Comparison of ENCODE assay signal across 27 cellular contexts in the genomic region with DNA sequence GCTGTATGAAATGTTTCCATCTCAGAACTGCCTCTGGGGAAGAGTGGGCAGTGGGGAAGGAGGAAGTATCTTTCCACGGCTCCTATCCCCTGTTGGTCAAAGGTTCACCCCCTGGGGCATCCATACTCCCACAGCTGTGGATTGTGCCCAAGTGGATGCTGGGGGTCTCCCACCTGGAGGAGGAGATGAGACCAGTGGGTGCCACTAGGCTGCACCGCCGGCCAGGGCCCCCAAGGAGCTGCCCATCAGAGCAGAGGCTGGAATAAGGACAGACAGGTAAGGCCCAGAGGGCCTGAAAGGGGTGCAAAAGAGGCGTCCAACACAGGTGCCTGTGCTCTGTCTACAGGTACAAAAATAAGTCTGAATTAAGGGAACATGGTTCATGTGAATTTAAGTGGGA.
A peak's percentile ranks its signal among the peaks of the same experiment; 100 is the strongest.
DNase-seq lines count a peak whose midpoint lies in the region; ATAC-seq, FAIRE-seq and TF ChIP-seq lines count a peak whose summit lies in the region.
"Had no signal": no experiment of that assay in that cellular context is flagged by ENCODE, and none has a peak within 500 bp of the region (broad histone marks: within the 10 kb centered on the region; RNA-seq: fewer than 3 reads in every experiment).

No MANE protein-coding gene starts in this region.

- peak overlapping the region; percentile 44 for H3K4me2 ChIP-seq in BLaER1
- H3K4me2 ChIP-seq: A549 had no signal

- H3K9ac ChIP-seq in BLaER1, result no peak overlapping the region

- peaks cover 32% of the 10 kb centered on the region for H3K27me3 Mint-ChIP-seq in T-helper 17 cell

- no peaks in the 10 kb centered on the region for H3K4me1 Mint-ChIP-seq in T-helper 17 cell
- H3K4me1 Mint-ChIP-seq: B cell had no signal

- ATAC-seq in T-helper 17 cell (no peak), HG03521 (IDR thresholded peaks at IDR 0.05; ENCODE audit: unreplicated experiment) (no peak), HG02571 (IDR thresholded peaks at IDR 0.05; ENCODE audit: unreplicated experiment) (no peak)
- ATAC-seq: A549; CD8-positive, alpha-beta T cell; GM12878 had no signal

- no peak overlapping the region for H3K27ac Mint-ChIP-seq in T-helper 17 cell
- H3K27ac Mint-ChIP-seq: B cell; CD4-positive, alpha-beta T cell; CD8-positive, alpha-beta T cell had no signal

- H3K4me3 Mint-ChIP-seq in T-helper 17 cell, result peak overlapping the region; percentile 41
- H3K4me3 Mint-ChIP-seq: B cell; CD4-positive, alpha-beta T cell; CD8-positive, alpha-beta T cell had no signal

- peaks cover 15% of the 10 kb centered on the region for H3K4me1 ChIP-seq in BLaER1
- H3K4me1 ChIP-seq: A549, Caco-2 had no signal

- no peaks in the 10 kb centered on the region for H4K20me1 ChIP-seq in BLaER1

- FAIRE-seq in bronchial epithelial cell (lab: Jason Lieb, UNC), result peak; percentile 50
- FAIRE-seq: A549, GM12878, GM12892, GM18507 had no signal

- TF ChIP-seq CTCF in bronchial epithelial cell (IDR thresholded peaks at IDR 0.05; ENCODE audit: insufficient read depth, low read length, severe bottlenecking), result no peak

- no peak for DNase-seq in T-helper 17 cell
- DNase-seq in bronchial epithelial cell (ENCODE audit: low read depth), result no peak
- peak; percentile 60 for DNase-seq in mesenteric fat pad (ENCODE audit: low spot score)
- DNase-seq in DMS 273 (lab: John Stamatoyannopoulos, UW; ENCODE audit: unreplicated experiment), result no peak
- DNase-seq in NCI-H446 treated with DMSO at 0.1 percent for 48 hours (lab: John Stamatoyannopoulos, UW), result no peak
- DNase-seq: AML-193; Caco-2; Calu3; CD4-positive, alpha-beta T cell; CD8-positive, alpha-beta T cell; DMS 273 treated with DMSO at 0.1 percent for 48 hours; DMS153; DMS53; DMS79; DND-41; EL; GDM1 had no signal

- H3K27ac ChIP-seq in BLaER1, result no peak overlapping the region
- H3K27ac ChIP-seq: 22Rv1, A549, C4-2B had no signal

- H3K27me3 ChIP-seq in BLaER1 (no peaks in the 10 kb centered on the region; the same call in 1 of the 2 replicates), bronchial epithelial cell (ENCODE audit: control insufficient read depth, insufficient read depth, low read length) (no peaks in the 10 kb centered on the region)

- no peak overlapping the region for H3K4me3 ChIP-seq in BLaER1
- no peak overlapping the region for H3K4me3 ChIP-seq in bronchial epithelial cell (ENCODE audit: low read depth, low read length)
- H3K4me3 ChIP-seq: A549, GM12878 had no signal

- H3K9me3 ChIP-seq in BLaER1, result no peaks in the 10 kb centered on the region
- peaks cover 2% of the 10 kb centered on the region for H3K9me3 ChIP-seq in T-helper 17 cell (ENCODE audit: control insufficient read depth, low read length, poor library complexity, severe bottlenecking)
- H3K9me3 ChIP-seq: A549, Caco-2 had no signal

- H3K36me3 Mint-ChIP-seq in T-helper 17 cell (ENCODE audit: low read depth), result peaks cover 5% of the 10 kb centered on the region
- H3K36me3 Mint-ChIP-seq: CD8-positive, alpha-beta T cell had no signal

- no peaks in the 10 kb centered on the region for H3K36me3 ChIP-seq in BLaER1
- no peaks in the 10 kb centered on the region for H3K36me3 ChIP-seq in bronchial epithelial cell (ENCODE audit: control insufficient read depth, insufficient read depth, low read length)
